ENCODE assay signal across 2 cellular contexts in genomic region chr10:73117976-73118743, GRCh38.
A peak's percentile ranks its signal among the peaks of the same experiment; 100 is the strongest.
TF ChIP-seq lines count a peak whose summit lies in the region.

No MANE protein-coding gene starts in this region.

TF ChIP-seq in A549, 52 proteins besides CTCF, POLR2A, EP300 and RAD21:
- TF ChIP-seq RFX5 (IDR thresholded peaks at IDR 0.05) (no peak), FOSL2 (IDR thresholded peaks at IDR 0.05) (peak; percentile 48), FOSL2 (CRISPR knock-in tag; IDR thresholded peaks at IDR 0.05) (peak; percentile 85)
TF ChIP-seq in A549: peak in this region for 1.

TF ChIP-seq in K562, 482 proteins besides CTCF, POLR2A, EP300 and RAD21 (continues in another document):
- TF ChIP-seq PBX2 (CRISPR knock-in tag; IDR thresholded peaks at IDR 0.05; ENCODE audit: low read depth), result no peak; the same call in 1 of the 2 replicates
- 0 out of 2 replicates have a peak, but pooled peaks have one; percentile 28 for TF ChIP-seq PBX2 (tag; conservative IDR thresholded peaks at IDR 0.05; ENCODE audit: low read depth)
- TF ChIP-seq ZNF3 (CRISPR knock-in tag; IDR thresholded peaks at IDR 0.05), result no peak
- no peak for TF ChIP-seq MCM3 (IDR thresholded peaks at IDR 0.05)
- no peak for TF ChIP-seq ZBTB40 (IDR thresholded peaks at IDR 0.05)
- no peak for TF ChIP-seq ZBTB40 (CRISPR knock-in tag; IDR thresholded peaks at IDR 0.05)
- no peak for TF ChIP-seq KLF6 (CRISPR knock-in tag; IDR thresholded peaks at IDR 0.05; ENCODE audit: borderline replicate concordance)
- no peak for TF ChIP-seq ZNF740 (CRISPR knock-in tag; IDR thresholded peaks at IDR 0.05)
- TF ChIP-seq ZNF740 (tag; IDR thresholded peaks at IDR 0.05), result no peak
- TF ChIP-seq ZNF324 (CRISPR knock-in tag; IDR thresholded peaks at IDR 0.05), result no peak
- TF ChIP-seq ZNF140 (CRISPR knock-in tag; IDR thresholded peaks at IDR 0.05), result no peak
- no peak for TF ChIP-seq ELF4 (CRISPR knock-in tag; IDR thresholded peaks at IDR 0.05)
- TF ChIP-seq PRDM10 (IDR thresholded peaks at IDR 0.05; ENCODE audit: partially characterized antibody), result peak; percentile 60
- TF ChIP-seq SRSF1 (IDR thresholded peaks at IDR 0.05; ENCODE audit: low read depth, low read length), result no peak
- TF ChIP-seq FOSL1 (tag; conservative IDR thresholded peaks at IDR 0.05), result peak; percentile 66; the same call in 1 of the 2 replicates
- peak in 1 of 2 experiments; percentile 43; a peak in 1 of 4 replicates for TF ChIP-seq TBL1XR1 (IDR thresholded peaks at IDR 0.05; ENCODE audit: low read length in 2 of 2)
- no peak for TF ChIP-seq ID3 (CRISPR knock-in tag; IDR thresholded peaks at IDR 0.05)
- no peak for TF ChIP-seq ID3 (tag; IDR thresholded peaks at IDR 0.05)
- peak; percentile 85 for TF ChIP-seq ATF3 (IDR thresholded peaks at IDR 0.05)
- TF ChIP-seq ATF3 (CRISPR knock-in tag; conservative IDR thresholded peaks at IDR 0.05), result no peak
- no peak for TF ChIP-seq ZNF766 (CRISPR knock-in tag; conservative IDR thresholded peaks at IDR 0.05)
- no peak for TF ChIP-seq YBX1 (IDR thresholded peaks at IDR 0.05)
- peak; percentile 79; the same call in 1 of the 2 replicates for TF ChIP-seq MEF2A (IDR thresholded peaks at IDR 0.05; ENCODE audit: control insufficient read depth, low read depth, low read length)
- no peak for TF ChIP-seq ZNF507 (tag; conservative IDR thresholded peaks at IDR 0.05)
- no peak for TF ChIP-seq RBM22 (IDR thresholded peaks at IDR 0.05; ENCODE audit: low read depth, low read length, poor library complexity, severe bottlenecking)
- TF ChIP-seq EP400 (IDR thresholded peaks at IDR 0.05), result peak; percentile 23; the same call in 1 of the 2 replicates
- no peak; a peak in 1 of 4 replicates for TF ChIP-seq ZNF318 (IDR thresholded peaks at IDR 0.05; ENCODE audit: borderline replicate concordance in 1 of 2, low read depth in 1 of 2)
